In the genomic region with DNA sequence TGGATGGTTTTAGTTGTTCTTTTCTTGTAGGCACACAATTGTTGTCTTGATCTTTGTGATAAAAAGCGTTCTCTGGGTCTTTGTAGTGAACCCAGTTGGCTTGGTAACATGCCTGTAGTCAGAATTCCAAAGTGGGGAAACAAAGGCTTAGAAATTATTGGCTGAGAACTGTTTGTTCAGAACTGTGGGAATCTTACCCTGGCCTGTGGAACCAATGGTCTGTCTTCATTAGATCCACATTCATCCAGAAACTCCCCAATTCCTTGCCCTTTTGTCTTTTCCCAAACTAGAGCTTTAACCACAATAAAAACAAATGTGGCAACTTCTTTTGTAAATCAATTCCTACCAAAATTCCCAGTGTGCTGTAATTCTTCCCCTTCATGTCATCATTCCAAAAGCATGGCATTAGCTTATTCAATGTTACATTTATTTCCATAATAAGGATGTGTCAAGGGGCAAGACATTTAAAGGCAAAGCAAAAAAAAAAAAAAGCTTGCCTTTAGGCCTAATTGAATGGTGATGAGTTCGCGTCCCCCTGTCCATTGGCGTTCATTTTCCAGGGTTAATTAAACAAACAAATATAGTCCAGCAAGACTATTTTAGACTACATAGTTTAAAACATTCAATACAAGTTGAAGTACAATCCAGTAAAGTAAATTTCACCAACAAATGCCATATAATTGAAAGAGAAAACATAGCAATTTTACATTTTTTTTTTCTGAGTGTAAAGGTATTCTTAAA, we compare ENCODE assay signal across 20 cellular contexts.
DNase-seq lines count a peak whose midpoint lies in the region; ATAC-seq and TF ChIP-seq lines count a peak whose summit lies in the region.
"Had no signal": no experiment of that assay in that cellular context is flagged by ENCODE, and none has a peak within 500 bp of the region (broad histone marks: within the 10 kb centered on the region; RNA-seq: fewer than 3 reads in every experiment).

No MANE protein-coding gene starts in this region.

- no peaks in the 10 kb centered on the region for H3K36me3 ChIP-seq in fibroblast of lung (ENCODE audit: control insufficient read depth, insufficient read depth, low read length)
- H3K36me3 ChIP-seq in neural progenitor cell = no peaks in the 10 kb centered on the region
- H3K36me3 ChIP-seq: BLaER1 treated with 17β-estradiol and CSF1 and Interleukin-3, amounts not matched to agents 10 nM and 100 nM; gastroesophageal sphincter; thyroid gland had no signal

- peak overlapping the region; percentile 81 for H3K27ac ChIP-seq in VCaP
- no peak overlapping the region for H3K27ac ChIP-seq in fibroblast of lung (ENCODE audit: insufficient read depth, low read length)
- H3K27ac ChIP-seq in neural progenitor cell = peak overlapping the region; percentile 99
- H3K27ac ChIP-seq: BLaER1 treated with 17β-estradiol and CSF1 and Interleukin-3, amounts not matched to agents 10 nM and 100 nM; gastroesophageal sphincter had no signal

- no peak overlapping the region for H3K4me3 ChIP-seq in fibroblast of lung (replicated peaks in 1 of 4; ENCODE audit: control extremely low read depth in 1 of 4, insufficient read depth in 1 of 4, low read depth in 3 of 4, low read length in 4 of 4)
- no peak overlapping the region for H3K4me3 ChIP-seq in neural progenitor cell
- H3K4me3 ChIP-seq: BLaER1 treated with 17β-estradiol and CSF1 and Interleukin-3, amounts not matched to agents 10 nM and 100 nM; gastroesophageal sphincter; thyroid gland had no signal

- H3K4me3 Mint-ChIP-seq in neural progenitor cell (no peak overlapping the region), nephron progenitor cell (no peak overlapping the region)
- H3K4me3 Mint-ChIP-seq in stimulated activated naive B cell treated with anti-CD40 and anti-IgM and Interleukin-4, amounts not matched to agents 10 μg/mL and 1 μg/mL and 100 μg/mL, for 72 hours = no peak overlapping the region
- H3K4me3 Mint-ChIP-seq in activated CD4-positive, alpha-beta memory T cell treated with anti-CD3 and anti-CD28 coated beads for 36 hours = no peak overlapping the region
- no peak overlapping the region for H3K4me3 Mint-ChIP-seq in activated T-helper 2 cell treated with anti-CD3 and anti-CD28 coated beads, Interferon-gamma antibody, Interleukin-2, Interleukin-4, amounts not matched to agents 10 μg/mL and 5 μg/mL and 100 μg/mL, durations not matched to agents 14 hours and 24 hours and 36 hours (ENCODE audit: low read depth)
- H3K4me3 Mint-ChIP-seq: activated CD8-positive, alpha-beta memory T cell treated with anti-CD3 and anti-CD28 coated beads, Interleukin-2, amount 10 ng/mL, durations not matched to agents 7 days and 5 days; activated naive CD4-positive, alpha-beta T cell treated with anti-CD3 and anti-CD28 coated beads, Interleukin-2, amount 10 ng/mL, durations not matched to agents 7 days and 5 days; T-cell had no signal

- peaks cover 51% of the 10 kb centered on the region for H3K4me1 Mint-ChIP-seq in neural progenitor cell
- peaks cover 11 to 12% of the 10 kb centered on the region in 2 donors for H3K4me1 Mint-ChIP-seq in stimulated activated naive B cell treated with anti-CD40 and anti-IgM and Interleukin-4, amounts not matched to agents 10 μg/mL and 1 μg/mL and 100 μg/mL, for 72 hours
- H3K4me1 Mint-ChIP-seq in activated CD4-positive, alpha-beta memory T cell treated with anti-CD3 and anti-CD28 coated beads for 36 hours (ENCODE audit: low read depth) = no peaks in the 10 kb centered on the region
- H3K4me1 Mint-ChIP-seq in nephron progenitor cell = peaks cover 35% of the 10 kb centered on the region
- no peaks in the 10 kb centered on the region for H3K4me1 Mint-ChIP-seq in activated T-helper 2 cell treated with anti-CD3 and anti-CD28 coated beads, Interferon-gamma antibody, Interleukin-2, Interleukin-4, amounts not matched to agents 10 μg/mL and 5 μg/mL and 100 μg/mL, durations not matched to agents 14 hours and 24 hours and 36 hours (ENCODE audit: low read depth)
- H3K4me1 Mint-ChIP-seq: activated CD8-positive, alpha-beta memory T cell treated with anti-CD3 and anti-CD28 coated beads, Interleukin-2, amount 10 ng/mL, durations not matched to agents 7 days and 5 days; activated naive CD4-positive, alpha-beta T cell treated with anti-CD3 and anti-CD28 coated beads, Interleukin-2, amount 10 ng/mL, durations not matched to agents 7 days and 5 days; T-cell had no signal

- intact Hi-C loops in activated CD4-positive, alpha-beta memory T cell treated with anti-CD3 and anti-CD28 coated beads for 36 hours (cut with micrococcal nuclease) = no loop called here
- intact Hi-C loops in activated T-helper 2 cell treated with anti-CD3 and anti-CD28 coated beads, Interferon-gamma antibody, Interleukin-2, Interleukin-4, amounts not matched to agents 10 μg/mL and 5 μg/mL and 100 μg/mL, durations not matched to agents 14 hours and 24 hours and 36 hours (cut with micrococcal nuclease) = no loop called here

- H3K79me2 ChIP-seq in fibroblast of lung (ENCODE audit: control insufficient read depth, insufficient read depth, low read length) = no peaks in the 10 kb centered on the region
- H3K79me2 ChIP-seq in neural progenitor cell (ENCODE audit: low read depth) = no peaks in the 10 kb centered on the region

- H3K27me3 ChIP-seq in fibroblast of lung (ENCODE audit: control insufficient read depth, insufficient read depth, low read length) (no peaks in the 10 kb centered on the region), neural progenitor cell (no peaks in the 10 kb centered on the region)
- H3K27me3 ChIP-seq: BLaER1 treated with 17β-estradiol and CSF1 and Interleukin-3, amounts not matched to agents 10 nM and 100 nM; gastroesophageal sphincter; thyroid gland had no signal

- H4K20me1 ChIP-seq in fibroblast of lung (ENCODE audit: control insufficient read depth, extremely low read depth, insufficient read depth, low read length) (no peaks in the 10 kb centered on the region), neural progenitor cell (ENCODE audit: low read depth) (no peaks in the 10 kb centered on the region)
- H4K20me1 ChIP-seq: BLaER1 treated with 17β-estradiol and CSF1 and Interleukin-3, amounts not matched to agents 10 nM and 100 nM had no signal

- TF ChIP-seq CTCF in VCaP (conservative IDR thresholded peaks at IDR 0.05) = no peak
- TF ChIP-seq CTCF in fibroblast of lung (conservative IDR thresholded peaks at IDR 0.05 in 1 of 2, IDR thresholded peaks at IDR 0.05 in 1 of 2; ENCODE audit: low read depth in 1 of 2, low read length in 2 of 2) = no peak
- TF ChIP-seq CTCF in neural progenitor cell (IDR thresholded peaks at IDR 0.05) = no peak
- TF ChIP-seq CTCF in nephron progenitor cell (IDR thresholded peaks at IDR 0.05) = no peak

- H3K9me3 Mint-ChIP-seq in neural progenitor cell = peaks cover 6% of the 10 kb centered on the region
- H3K9me3 Mint-ChIP-seq in stimulated activated naive B cell treated with anti-CD40 and anti-IgM and Interleukin-4, amounts not matched to agents 10 μg/mL and 1 μg/mL and 100 μg/mL, for 72 hours = peaks cover 0 to 3% of the 10 kb centered on the region in 2 donors
- peaks cover 2% of the 10 kb centered on the region for H3K9me3 Mint-ChIP-seq in activated CD4-positive, alpha-beta memory T cell treated with anti-CD3 and anti-CD28 coated beads for 36 hours
- peaks cover 4% of the 10 kb centered on the region for H3K9me3 Mint-ChIP-seq in nephron progenitor cell
- H3K9me3 Mint-ChIP-seq in activated T-helper 2 cell treated with anti-CD3 and anti-CD28 coated beads, Interferon-gamma antibody, Interleukin-2, Interleukin-4, amounts not matched to agents 10 μg/mL and 5 μg/mL and 100 μg/mL, durations not matched to agents 14 hours and 24 hours and 36 hours = no peaks in the 10 kb centered on the region
- H3K9me3 Mint-ChIP-seq: activated naive CD4-positive, alpha-beta T cell treated with anti-CD3 and anti-CD28 coated beads, Interleukin-2, amount 10 ng/mL, durations not matched to agents 7 days and 5 days had no signal

- H3K36me3 Mint-ChIP-seq in neural progenitor cell = peaks cover 2% of the 10 kb centered on the region
- H3K36me3 Mint-ChIP-seq in stimulated activated naive B cell treated with anti-CD40 and anti-IgM and Interleukin-4, amounts not matched to agents 10 μg/mL and 1 μg/mL and 100 μg/mL, for 72 hours = peaks cover 0 to 3% of the 10 kb centered on the region in 2 donors
- no peaks in the 10 kb centered on the region for H3K36me3 Mint-ChIP-seq in activated CD4-positive, alpha-beta memory T cell treated with anti-CD3 and anti-CD28 coated beads for 36 hours
- H3K36me3 Mint-ChIP-seq in nephron progenitor cell (ENCODE audit: low read depth) = no peaks in the 10 kb centered on the region
- no peaks in the 10 kb centered on the region for H3K36me3 Mint-ChIP-seq in activated T-helper 2 cell treated with anti-CD3 and anti-CD28 coated beads, Interferon-gamma antibody, Interleukin-2, Interleukin-4, amounts not matched to agents 10 μg/mL and 5 μg/mL and 100 μg/mL, durations not matched to agents 14 hours and 24 hours and 36 hours (ENCODE audit: low read depth)
- H3K36me3 Mint-ChIP-seq: activated CD8-positive, alpha-beta memory T cell treated with anti-CD3 and anti-CD28 coated beads, Interleukin-2, amount 10 ng/mL, durations not matched to agents 7 days and 5 days; activated naive CD4-positive, alpha-beta T cell treated with anti-CD3 and anti-CD28 coated beads, Interleukin-2, amount 10 ng/mL, durations not matched to agents 7 days and 5 days; T-cell had no signal

- H3K9me3 ChIP-seq in fibroblast of lung (ENCODE audit: control insufficient read depth, insufficient read depth, low read depth, low read length) = no peaks in the 10 kb centered on the region
- H3K9me3 ChIP-seq in neural progenitor cell (ENCODE audit: low read depth) = no peaks in the 10 kb centered on the region
- H3K9me3 ChIP-seq: gastroesophageal sphincter, thyroid gland had no signal

- ATAC-seq in stimulated activated naive B cell treated with anti-CD40 and anti-IgM and Interleukin-4, amounts not matched to agents 10 μg/mL and 1 μg/mL and 100 μg/mL, for 72 hours (replicated peaks) = no peak
- ATAC-seq: activated CD8-positive, alpha-beta memory T cell treated with anti-CD3 and anti-CD28 coated beads, Interleukin-2, amount 10 ng/mL, durations not matched to agents 7 days and 5 days; gastroesophageal sphincter; T-cell had no signal

- POLR2A ChIA-PET in activated CD4-positive, alpha-beta memory T cell treated with anti-CD3 and anti-CD28 coated beads for 36 hours (lab: Charles Lee) = no interaction called here

- peaks cover 39% of the 10 kb centered on the region for H3F3A ChIP-seq in neural progenitor cell (ENCODE audit: low read depth)

- peak; percentile 27 for DNase-seq in H4 (ENCODE audit: low spot score)
- DNase-seq in fibroblast of lung (ENCODE audit: low read depth in 2 of 2) = peak; percentile 28 to 38
- DNase-seq in neural progenitor cell (ENCODE audit: low spot score) = peak; percentile 82
- no peak for DNase-seq in stimulated activated naive B cell treated with anti-CD40 and anti-IgM and Interleukin-4, amounts not matched to agents 10 μg/mL and 1 μg/mL and 100 μg/mL, for 72 hours
- DNase-seq in activated CD4-positive, alpha-beta memory T cell treated with anti-CD3 and anti-CD28 coated beads for 36 hours = no peak
- no peak for DNase-seq in nephron progenitor cell
- no peak for DNase-seq in activated T-helper 2 cell treated with anti-CD3 and anti-CD28 coated beads, Interferon-gamma antibody, Interleukin-2, Interleukin-4, amounts not matched to agents 10 μg/mL and 5 μg/mL and 100 μg/mL, durations not matched to agents 14 hours and 24 hours and 36 hours (ENCODE audit: low spot score)
- DNase-seq: activated CD4-positive, CD25-positive, alpha-beta regulatory T cell; activated CD8-positive, alpha-beta memory T cell treated with anti-CD3 and anti-CD28 coated beads, Interleukin-2, amount 10 ng/mL, durations not matched to agents 7 days and 5 days; activated naive CD4-positive, alpha-beta T cell treated with anti-CD3 and anti-CD28 coated beads, Interleukin-2, amount 10 ng/mL, durations not matched to agents 7 days and 5 days; effector memory CD4-positive, alpha-beta T cell; NCI-H2029 treated with DMSO at 0.1 percent for 48 hours; RPMI8226; stimulated activated CD4-positive, alpha-beta T cell treated with anti-CD3 and anti-CD28 coated beads, Interleukin-4, amount 100 ng/mL, for 1 hour; stimulated activated CD8-positive, alpha-beta memory T cell treated with anti-CD3 and anti-CD28 coated beads, Interleukin-4, amount 100 ng/mL, for 48 hours; T-cell; thyroid gland had no signal

- CTCF ChIA-PET in activated CD4-positive, alpha-beta memory T cell treated with anti-CD3 and anti-CD28 coated beads for 36 hours (lab: Charles Lee) = no interaction called here

- H2AFZ ChIP-seq in fibroblast of lung (ENCODE audit: low read length) = no peak overlapping the region
- H2AFZ ChIP-seq in neural progenitor cell (replicated peaks) = no peak overlapping the region

- H3K27me3 Mint-ChIP-seq in neural progenitor cell (ENCODE audit: insufficient read depth, low read depth) (peaks cover 5% of the 10 kb centered on the region), nephron progenitor cell (ENCODE audit: low read depth, poor library complexity) (no peaks in the 10 kb centered on the region)
- no peaks in the 10 kb centered on the region for H3K27me3 Mint-ChIP-seq in stimulated activated naive B cell treated with anti-CD40 and anti-IgM and Interleukin-4, amounts not matched to agents 10 μg/mL and 1 μg/mL and 100 μg/mL, for 72 hours
- peaks cover 4% of the 10 kb centered on the region for H3K27me3 Mint-ChIP-seq in activated CD4-positive, alpha-beta memory T cell treated with anti-CD3 and anti-CD28 coated beads for 36 hours
- no peaks in the 10 kb centered on the region for H3K27me3 Mint-ChIP-seq in activated T-helper 2 cell treated with anti-CD3 and anti-CD28 coated beads, Interferon-gamma antibody, Interleukin-2, Interleukin-4, amounts not matched to agents 10 μg/mL and 5 μg/mL and 100 μg/mL, durations not matched to agents 14 hours and 24 hours and 36 hours (ENCODE audit: low read depth)
- H3K27me3 Mint-ChIP-seq: activated CD8-positive, alpha-beta memory T cell treated with anti-CD3 and anti-CD28 coated beads, Interleukin-2, amount 10 ng/mL, durations not matched to agents 7 days and 5 days; activated naive CD4-positive, alpha-beta T cell treated with anti-CD3 and anti-CD28 coated beads, Interleukin-2, amount 10 ng/mL, durations not matched to agents 7 days and 5 days; T-cell had no signal

- H3K4me1 ChIP-seq in fibroblast of lung (ENCODE audit: control insufficient read depth, extremely low read depth, insufficient read depth, low read length) = no peaks in the 10 kb centered on the region
- peaks cover 41% of the 10 kb centered on the region for H3K4me1 ChIP-seq in neural progenitor cell
- H3K4me1 ChIP-seq: gastroesophageal sphincter had no signal

- H3K4me2 ChIP-seq in fibroblast of lung (ENCODE audit: extremely low read depth, insufficient read depth, low read length) (no peak overlapping the region), neural progenitor cell (peak overlapping the region; percentile 45)
- H3K4me2 ChIP-seq: BLaER1 treated with 17β-estradiol and CSF1 and Interleukin-3, amounts not matched to agents 10 nM and 100 nM had no signal

- H3K9ac ChIP-seq in fibroblast of lung (ENCODE audit: insufficient read depth, low read length) (no peak overlapping the region), neural progenitor cell (peak overlapping the region; percentile 11)
- H3K9ac ChIP-seq: BLaER1 treated with 17β-estradiol and CSF1 and Interleukin-3, amounts not matched to agents 10 nM and 100 nM had no signal

- H3K27ac Mint-ChIP-seq in neural progenitor cell (peak overlapping the region; percentile 84), nephron progenitor cell (no peak overlapping the region)
- H3K27ac Mint-ChIP-seq in stimulated activated naive B cell treated with anti-CD40 and anti-IgM and Interleukin-4, amounts not matched to agents 10 μg/mL and 1 μg/mL and 100 μg/mL, for 72 hours = no peak overlapping the region
- H3K27ac Mint-ChIP-seq in activated CD4-positive, alpha-beta memory T cell treated with anti-CD3 and anti-CD28 coated beads for 36 hours = no peak overlapping the region
- H3K27ac Mint-ChIP-seq in activated T-helper 2 cell treated with anti-CD3 and anti-CD28 coated beads, Interferon-gamma antibody, Interleukin-2, Interleukin-4, amounts not matched to agents 10 μg/mL and 5 μg/mL and 100 μg/mL, durations not matched to agents 14 hours and 24 hours and 36 hours = no peak overlapping the region
- H3K27ac Mint-ChIP-seq: activated CD8-positive, alpha-beta memory T cell treated with anti-CD3 and anti-CD28 coated beads, Interleukin-2, amount 10 ng/mL, durations not matched to agents 7 days and 5 days; activated naive CD4-positive, alpha-beta T cell treated with anti-CD3 and anti-CD28 coated beads, Interleukin-2, amount 10 ng/mL, durations not matched to agents 7 days and 5 days; T-cell had no signal

Comparison
In these comparisons a context has a peak if more than half of its experiments do, and no peak if none do; other contexts are left out.
1. DNase-seq: peak in H4 (single experiment), fibroblast of lung (2 of 2) and neural progenitor cell (single experiment); none in stimulated activated naive B cell treated with anti-CD40 and anti-IgM and Interleukin-4, amounts not matched to agents 10 μg/mL and 1 μg/mL and 100 μg/mL, for 72 hours (single experiment), activated CD4-positive, alpha-beta memory T cell treated with anti-CD3 and anti-CD28 coated beads for 36 hours (single experiment), nephron progenitor cell (single experiment) and activated T-helper 2 cell treated with anti-CD3 and anti-CD28 coated beads, Interferon-gamma antibody, Interleukin-2, Interleukin-4, amounts not matched to agents 10 μg/mL and 5 μg/mL and 100 μg/mL, durations not matched to agents 14 hours and 24 hours and 36 hours (single experiment).